In genomic region chr17:6642592-6642991, GRCh38 we compare ENCODE assay signal across 12 cellular contexts. TPM values are rescaled to one million over a fixed set of nuclear protein-coding genes. Genes with fewer than 3 reads are reported as not detected.
DNase-seq lines count a peak whose midpoint lies in the region; ATAC-seq, FAIRE-seq and TF ChIP-seq lines count a peak whose summit lies in the region.
"Had no signal": no experiment of that assay in that cellular context is flagged by ENCODE, and none has a peak within 500 bp of the region (broad histone marks: within the 10 kb centered on the region; RNA-seq: fewer than 3 reads in every experiment).

No MANE protein-coding gene starts in this region.

- peak overlapping the region; percentile 91 for H3K4me3 ChIP-seq in GM23248

- peaks cover 48% of the 10 kb centered on the region for H3F3A ChIP-seq in GM23248 (ENCODE audit: insufficient read depth)

- H3K4me1 ChIP-seq in GM23248 (ENCODE audit: insufficient read depth) = peaks cover 36% of the 10 kb centered on the region

- H3K27ac Mint-ChIP-seq in activated CD4-positive, alpha-beta memory T cell treated with anti-CD3 and anti-CD28 coated beads for 36 hours = peak overlapping the region; percentile 95
- H3K27ac Mint-ChIP-seq in glutamatergic neuron (ENCODE audit: unreplicated experiment) = no peak overlapping the region

- POLR2A ChIA-PET in activated CD4-positive, alpha-beta memory T cell treated with anti-CD3 and anti-CD28 coated beads for 36 hours (lab: Charles Lee) = interaction anchor here (0.6 to 4.6 kb wide), 2 partner anchors 9 to 142 kb away, joined by 3 to 28 read pairs; partner anchors contain the start of genes C17orf100 and MED31

- TF ChIP-seq CTCF in 22Rv1 (IDR thresholded peaks at IDR 0.05) = no peak
- TF ChIP-seq CTCF in glutamatergic neuron (IDR thresholded peaks at IDR 0.05; ENCODE audit: partially characterized antibody, unreplicated experiment) = no peak

- H2AFZ ChIP-seq in GM23248 = no peak overlapping the region

- H3K4me3 Mint-ChIP-seq in activated CD4-positive, alpha-beta memory T cell treated with anti-CD3 and anti-CD28 coated beads for 36 hours = peak overlapping the region; percentile 90
- peak overlapping the region; percentile 72 for H3K4me3 Mint-ChIP-seq in glutamatergic neuron (ENCODE audit: unreplicated experiment)

- H3K9me3 Mint-ChIP-seq in activated CD4-positive, alpha-beta memory T cell treated with anti-CD3 and anti-CD28 coated beads for 36 hours = no peaks in the 10 kb centered on the region
- H3K9me3 Mint-ChIP-seq in glutamatergic neuron (ENCODE audit: unreplicated experiment) = no peaks in the 10 kb centered on the region

- H3K27ac ChIP-seq in 22Rv1 = peak overlapping the region; percentile 93
- peak overlapping the region; percentile 36 for H3K27ac ChIP-seq in GM23248
- H3K27ac ChIP-seq: ascending aorta had no signal

- CTCF ChIA-PET in activated CD4-positive, alpha-beta memory T cell treated with anti-CD3 and anti-CD28 coated beads for 36 hours (lab: Charles Lee) = interaction anchor here (1.1 to 2.3 kb wide), 2 partner anchors 9 to 201 kb away, joined by 4 to 10 read pairs; partner anchors contain the start of genes C17orf100 and MED31

- H3K9me3 ChIP-seq in GM23248 (ENCODE audit: low read depth) = no peaks in the 10 kb centered on the region
- H3K9me3 ChIP-seq: ascending aorta had no signal

- peaks cover 33% of the 10 kb centered on the region for H3K36me3 Mint-ChIP-seq in activated CD4-positive, alpha-beta memory T cell treated with anti-CD3 and anti-CD28 coated beads for 36 hours
- no peaks in the 10 kb centered on the region for H3K36me3 Mint-ChIP-seq in glutamatergic neuron (ENCODE audit: unreplicated experiment)

- DNase-seq in GM23248 (peak; percentile 47), glutamatergic neuron (no peak), HTR-8/SVneo (ENCODE audit: insufficient read length, low spot score) (no peak), NCI-H1436 treated with DMSO at 0.1 percent for 48 hours (lab: John Stamatoyannopoulos, UW) (no peak), NCI-H82 (lab: John Stamatoyannopoulos, UW) (no peak)
- DNase-seq in activated CD4-positive, alpha-beta memory T cell treated with anti-CD3 and anti-CD28 coated beads for 36 hours = no peak
- DNase-seq: activated CD4-positive, CD25-positive, alpha-beta regulatory T cell; left cardiac atrium; NCI-H2029 had no signal

- 74 to 81% methylated on average over 2 of the region's 2 CpGs for WGBS in GM23248 (ENCODE audit: low coverage in 1 of 2, low lambda C conversion rate in 2 of 2, missing lambda C conversion rate in 2 of 2), 2 experiments

- peaks cover 69% of the 10 kb centered on the region for H3K4me1 Mint-ChIP-seq in activated CD4-positive, alpha-beta memory T cell treated with anti-CD3 and anti-CD28 coated beads for 36 hours (ENCODE audit: low read depth)
- H3K4me1 Mint-ChIP-seq in glutamatergic neuron (ENCODE audit: low read depth, unreplicated experiment) = peaks cover 3% of the 10 kb centered on the region

- peaks cover 10% of the 10 kb centered on the region; the same call in 1 of the 2 replicates for H4K20me1 ChIP-seq in GM23248 (ENCODE audit: insufficient read depth)

- H3K27me3 ChIP-seq in GM23248 (replicated peaks; ENCODE audit: insufficient read depth) = no peaks in the 10 kb centered on the region
- H3K27me3 ChIP-seq: ascending aorta had no signal

- H3K4me2 ChIP-seq in GM23248 (ENCODE audit: unreplicated experiment) = peak overlapping the region; percentile 89

- ATAC-seq in HG03280 (IDR thresholded peaks at IDR 0.05; ENCODE audit: unreplicated experiment) = no peak
- ATAC-seq: left cardiac atrium had no signal

- H3K9me2 ChIP-seq in GM23248 (ENCODE audit: insufficient read depth) = no peaks in the 10 kb centered on the region

- in situ Hi-C loops in GM23248 (cut with MboI) = no loop called here

- intact Hi-C loops in activated CD4-positive, alpha-beta memory T cell treated with anti-CD3 and anti-CD28 coated beads for 36 hours (cut with micrococcal nuclease) = loop anchor here (1.0 to 5.0 kb wide), 4 partner anchors 9 to 1060 kb away; partner anchors contain the start of genes C17orf100, MED31, NLRP1 and PIMREG

- H3K9ac ChIP-seq in GM23248 = peak overlapping the region; percentile 88

- FAIRE-seq in HTR-8/SVneo (lab: Jason Lieb, UNC) = no peak

- no peaks in the 10 kb centered on the region for H3K27me3 Mint-ChIP-seq in activated CD4-positive, alpha-beta memory T cell treated with anti-CD3 and anti-CD28 coated beads for 36 hours
- peaks cover 10% of the 10 kb centered on the region for H3K27me3 Mint-ChIP-seq in glutamatergic neuron (ENCODE audit: unreplicated experiment)

- peaks cover 90% of the 10 kb centered on the region for H3K79me2 ChIP-seq in GM23248 (ENCODE audit: insufficient read depth)

- H3K36me3 ChIP-seq in GM23248 (ENCODE audit: low read depth) = peaks cover 27% of the 10 kb centered on the region; the same call in 1 of the 2 replicates

RNA-seq across cellular contexts. Expression of gene TXNDC17, which starts 1.7 kb away (rescaled TPM):
- 112 and 152 TPM in 2 replicates for total RNA-seq in GM23248 (2014; rRNA removed; shearing (Covaris generic))
- 630 and 673 TPM in 2 replicates for polyA plus RNA-seq in GM23248 (2016; fragmentation: Nextera tagmentation; extraction: Ambion mirVana)
- 100 to 1,000 TPM; 107 to 123 TPM for total RNA-seq in activated CD4-positive, alpha-beta memory T cell treated with anti-CD3 and anti-CD28 coated beads for 36 hours
- total RNA-seq in glutamatergic neuron (ENCODE audit: unreplicated experiment) = 89.5 TPM

RNA-seq across cellular contexts. Expression of gene KIAA0753, which starts 2.1 kb away (rescaled TPM):
- total RNA-seq in GM23248 (2014; rRNA removed; shearing (Covaris generic)) = 14.2 and 20.5 TPM in 2 replicates
- 5.8 and 6.9 TPM in 2 replicates for polyA plus RNA-seq in GM23248 (2016; fragmentation: Nextera tagmentation; extraction: Ambion mirVana)
- 10 to 100 TPM; 14.2 to 14.7 TPM for total RNA-seq in activated CD4-positive, alpha-beta memory T cell treated with anti-CD3 and anti-CD28 coated beads for 36 hours
- 25.6 TPM for total RNA-seq in glutamatergic neuron (ENCODE audit: unreplicated experiment)

RNA-seq across cellular contexts. Expression of gene MED31, which starts 8.8 kb away (rescaled TPM):
- total RNA-seq in GM23248 (2014; rRNA removed; shearing (Covaris generic)) = 4.8 and 8.9 TPM in 2 replicates
- polyA plus RNA-seq in GM23248 (2016; fragmentation: Nextera tagmentation; extraction: Ambion mirVana) = 64.9 and 70.0 TPM in 2 replicates
- 10 to 100 TPM; 22.6 to 25.9 TPM for total RNA-seq in activated CD4-positive, alpha-beta memory T cell treated with anti-CD3 and anti-CD28 coated beads for 36 hours
- 12.7 TPM for total RNA-seq in glutamatergic neuron (ENCODE audit: unreplicated experiment)
- total RNA-seq: ascending aorta had no signal

RNA-seq across cellular contexts. Expression of gene C17orf100, which starts 9.0 kb away (rescaled TPM):
- 0.63 and 0.86 TPM in 2 replicates for total RNA-seq in GM23248 (2014; rRNA removed; shearing (Covaris generic))
- polyA plus RNA-seq in GM23248 (2016; fragmentation: Nextera tagmentation; extraction: Ambion mirVana) = 5.2 and 5.5 TPM in 2 replicates
- 1 to 10 TPM; 1.5 to 1.8 TPM for total RNA-seq in activated CD4-positive, alpha-beta memory T cell treated with anti-CD3 and anti-CD28 coated beads for 36 hours
- total RNA-seq in glutamatergic neuron (ENCODE audit: unreplicated experiment) = 4.6 TPM
